In genomic region chr12:20194171-20194570, GRCh38 we compare ENCODE assay signal across 11 cellular contexts.
DNase-seq lines count a peak whose midpoint lies in the region; ATAC-seq and TF ChIP-seq lines count a peak whose summit lies in the region.
"Had no signal": no experiment of that assay in that cellular context is flagged by ENCODE, and none has a peak within 500 bp of the region (broad histone marks: within the 10 kb centered on the region; RNA-seq: fewer than 3 reads in every experiment).

No MANE protein-coding gene starts in this region.

- no peak overlapping the region for H2BK120ac ChIP-seq in trophoblast cell (ENCODE audit: insufficient read depth, low read length, poor library complexity)

- no peak overlapping the region for H4K91ac ChIP-seq in trophoblast cell (ENCODE audit: low read depth, low read length)

- no peak overlapping the region for H4K8ac ChIP-seq in trophoblast cell (ENCODE audit: low read depth, low read length)

- H3K18ac ChIP-seq in trophoblast cell (ENCODE audit: low read length) = no peak overlapping the region

- no peak overlapping the region for H2AK5ac ChIP-seq in trophoblast cell (ENCODE audit: low read length)

- H3K4me2 ChIP-seq in trophoblast cell (ENCODE audit: low read length) = no peak overlapping the region

- H3K27ac ChIP-seq in trophoblast cell (ENCODE audit: low read depth, low read length) = no peak overlapping the region

- DNase-seq in EL (peak; percentile 46), RKO (ENCODE audit: low spot score) (peak; percentile 7), fibroblast of pulmonary artery (ENCODE audit: low read depth) (peak; percentile 54), nephron progenitor cell (peak; percentile 33), trophoblast cell (no peak), globus pallidus (ENCODE audit: low spot score) (no peak), midbrain (lab: John Stamatoyannopoulos, UW) (no peak)
- DNase-seq: activated T-cell treated with anti-CD3 and anti-CD28 coated beads, Interleukin-2, amount 50 U/mL, for 4 hours; T-helper 2 cell had no signal

- H3K4me1 Mint-ChIP-seq in nephron progenitor cell = peaks cover 11% of the 10 kb centered on the region

- H3K36me3 ChIP-seq in trophoblast cell (ENCODE audit: control insufficient read depth in 1 of 2, insufficient read depth in 2 of 2, low read length in 2 of 2) = no peaks in the 10 kb centered on the region

- H3K23ac ChIP-seq in trophoblast cell (ENCODE audit: low read length) = no peak overlapping the region

- H3K27ac Mint-ChIP-seq in nephron progenitor cell = peak overlapping the region; percentile 78
- H3K27ac Mint-ChIP-seq: mesothelial cell of epicardium had no signal

- H3K4me3 Mint-ChIP-seq in nephron progenitor cell = no peak overlapping the region
- H3K4me3 Mint-ChIP-seq: activated T-cell treated with anti-CD3 and anti-CD28 coated beads, Interleukin-2, amount 50 U/mL, for 4 hours; mesothelial cell of epicardium had no signal

- no peaks in the 10 kb centered on the region for H3K79me2 ChIP-seq in trophoblast cell (ENCODE audit: control insufficient read depth, insufficient read depth, low read length, poor library complexity)

- H3K36me3 Mint-ChIP-seq in nephron progenitor cell (ENCODE audit: low read depth) = no peaks in the 10 kb centered on the region
- H3K36me3 Mint-ChIP-seq: mesothelial cell of epicardium had no signal

- H3K4ac ChIP-seq in trophoblast cell (ENCODE audit: low read depth, low read length) = no peak overlapping the region

- H3K14ac ChIP-seq in trophoblast cell (ENCODE audit: low read length) = no peak overlapping the region

- H3K4me1 ChIP-seq in trophoblast cell (ENCODE audit: control insufficient read depth in 1 of 2, insufficient read depth in 2 of 2, low read length in 2 of 2) = peaks cover 1% of the 10 kb centered on the region in 2 experiments

- no peak overlapping the region for H3K9ac ChIP-seq in trophoblast cell (ENCODE audit: low read length)

- H3K27me3 ChIP-seq in trophoblast cell (ENCODE audit: insufficient read depth, low read length) = no peaks in the 10 kb centered on the region

- H3K27me3 Mint-ChIP-seq in nephron progenitor cell (ENCODE audit: low read depth, poor library complexity) = peaks cover 14% of the 10 kb centered on the region

- WGBS in trophoblast cell (ENCODE audit: extremely low coverage, insufficient coverage, insufficient read length) = no CpG with 5 or more reads among the region's 4 CpGs

- H3K4me3 ChIP-seq in fibroblast of pulmonary artery (replicated peaks; ENCODE audit: low read depth, low read length) (no peak overlapping the region), trophoblast cell (ENCODE audit: low read depth, low read length) (no peak overlapping the region)

- H3K9me3 ChIP-seq in trophoblast cell (ENCODE audit: insufficient read depth, low read depth, low read length) = no peaks in the 10 kb centered on the region

- peaks cover 9% of the 10 kb centered on the region for H3K79me1 ChIP-seq in trophoblast cell (ENCODE audit: low read length)

- H2BK12ac ChIP-seq in trophoblast cell (ENCODE audit: low read length) = no peak overlapping the region

- H2BK5ac ChIP-seq in trophoblast cell (ENCODE audit: low read depth, low read length, poor library complexity) = no peak overlapping the region

- no peak for ATAC-seq in HG03354 (IDR thresholded peaks at IDR 0.05; ENCODE audit: poor library complexity, severe bottlenecking, unreplicated experiment)
- ATAC-seq: activated T-cell treated with anti-CD3 and anti-CD28 coated beads, Interleukin-2, amount 50 U/mL, for 4 hours had no signal

- no peak overlapping the region for H2AFZ ChIP-seq in trophoblast cell (ENCODE audit: insufficient read depth, low read length, poor library complexity)

- H4K12ac ChIP-seq in trophoblast cell (ENCODE audit: low read depth, low read length) = no peak overlapping the region

- peaks cover 17% of the 10 kb centered on the region for H3K9me3 Mint-ChIP-seq in nephron progenitor cell
- H3K9me3 Mint-ChIP-seq: activated T-cell treated with anti-CD3 and anti-CD28 coated beads, Interleukin-2, amount 50 U/mL, for 4 hours had no signal

- TF ChIP-seq CTCF in fibroblast of pulmonary artery (IDR thresholded peaks at IDR 0.05; ENCODE audit: low read length, missing control alignments) (peak; percentile 51), nephron progenitor cell (IDR thresholded peaks at IDR 0.05) (peak; percentile 33)

Comparison
In these comparisons a context has a peak if more than half of its experiments do, and no peak if none do; other contexts are left out.
1. DNase-seq: peak in EL (single experiment), RKO (single experiment), fibroblast of pulmonary artery (single experiment) and nephron progenitor cell (single experiment); none in trophoblast cell (0 of 2), globus pallidus (single experiment) and midbrain (single experiment).